ENCODE assay signal across 8 cellular contexts in the genomic region with DNA sequence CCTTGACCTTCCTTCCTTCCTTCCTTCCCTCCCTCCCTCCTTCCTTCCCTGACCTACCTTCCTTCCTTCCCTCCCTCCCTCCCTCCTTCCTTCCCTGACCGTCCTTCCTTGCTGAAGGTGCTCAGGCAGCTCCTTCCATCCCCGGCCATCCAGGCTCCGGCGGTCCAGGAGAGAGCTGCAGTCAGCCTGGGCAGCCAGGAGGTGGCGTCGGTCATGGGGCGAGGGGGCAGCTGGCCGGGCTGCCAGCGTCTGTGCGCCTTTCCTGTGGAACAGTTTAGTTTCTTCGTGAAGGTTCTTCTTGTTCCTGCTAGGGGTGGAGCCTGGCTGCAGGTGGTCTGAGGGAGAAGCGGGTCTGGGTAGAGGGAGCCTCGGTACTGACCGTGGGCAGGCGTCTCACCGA. TPM values are rescaled to one million over a fixed set of nuclear protein-coding genes. Genes with fewer than 3 reads are reported as not detected.
A peak's percentile ranks its signal among the peaks of the same experiment; 100 is the strongest.
DNase-seq lines count a peak whose midpoint lies in the region; ATAC-seq and TF ChIP-seq lines count a peak whose summit lies in the region.

No MANE protein-coding gene starts in this region.

- 20% methylated on average over 16 of the region's 16 CpGs for WGBS in liver

- peak; percentile 98 for ATAC-seq in HCT116
- ATAC-seq in naive thymus-derived CD4-positive, alpha-beta T cell = no peak
- no peak for ATAC-seq in HG03520 (IDR thresholded peaks at IDR 0.05; ENCODE audit: unreplicated experiment)

- H3K4me1 Mint-ChIP-seq in naive thymus-derived CD4-positive, alpha-beta T cell = peaks cover 0 to 4% (median 3%) of the 10 kb centered on the region in 7 donors
- H3K4me1 Mint-ChIP-seq in T-helper 2 cell treated with Interferon-gamma antibody and Interleukin-4, amounts not matched to agents 5 μg/mL and 100 μg/mL, for 36 hours (ENCODE audit: low read depth) = no peaks in the 10 kb centered on the region

- intact Hi-C loops in HCT116 (cut with micrococcal nuclease) = no loop called here
- intact Hi-C loops in naive thymus-derived CD4-positive, alpha-beta T cell (cut with micrococcal nuclease) = no loop called here

- no peaks in the 10 kb centered on the region for H3K79me2 ChIP-seq in HCT116 (ENCODE audit: insufficient read depth, low read length)

- no peaks in the 10 kb centered on the region for H3K9me2 ChIP-seq in HCT116 (ENCODE audit: insufficient read depth)

- H3K9ac ChIP-seq in HCT116 (ENCODE audit: low read length) (no peak overlapping the region), liver (ENCODE audit: low read depth in 1 of 2, low read length in 2 of 2) (no peak overlapping the region)

- no TSS peak for BruUV-seq in HCT116 (replicated peaks; lab: Mats Ljungman, UMichigan)

- H2AFZ ChIP-seq in HCT116 (ENCODE audit: low read depth, low read length, poor library complexity, severe bottlenecking) = no peak overlapping the region

- TF ChIP-seq RAD21 in HCT116 (IDR thresholded peaks at IDR 0.05; ENCODE audit: low read depth) = peak; percentile 62
- TF ChIP-seq RAD21 in liver (IDR thresholded peaks at IDR 0.05) = peak; percentile 58 to 76

- peaks cover 0 to 4% (median 0%) of the 10 kb centered on the region in 5 donors for H3K27me3 Mint-ChIP-seq in naive thymus-derived CD4-positive, alpha-beta T cell
- H3K27me3 Mint-ChIP-seq in T-helper 2 cell treated with Interferon-gamma antibody and Interleukin-4, amounts not matched to agents 5 μg/mL and 100 μg/mL, for 36 hours (ENCODE audit: low read depth) = peaks cover 3% of the 10 kb centered on the region

- H3K36me3 ChIP-seq in HCT116 (ENCODE audit: control insufficient read depth in 1 of 2, insufficient read depth in 2 of 2, low read length in 2 of 2) (no peaks in the 10 kb centered on the region), liver (ENCODE audit: control insufficient read depth in 4 of 4, insufficient read depth in 3 of 4, low read depth in 1 of 4, low read length in 3 of 4) (no peaks in the 10 kb centered on the region)
- no peaks in the 10 kb centered on the region for H3K36me3 ChIP-seq in naive thymus-derived CD4-positive, alpha-beta T cell (ENCODE audit: control insufficient read depth in 2 of 3, insufficient read depth in 3 of 3, low read length in 3 of 3)

- H3K4me2 ChIP-seq in HCT116 (ENCODE audit: low read length) = no peak overlapping the region

- H3K27me3 ChIP-seq in HCT116 (ENCODE audit: insufficient read depth, low read length) = peaks cover 14% of the 10 kb centered on the region; the same call in 1 of the 2 replicates
- H3K27me3 ChIP-seq in liver (ENCODE audit: control insufficient read depth in 4 of 4, insufficient read depth in 4 of 4, low read length in 3 of 4) = no peaks in the 10 kb centered on the region
- no peaks in the 10 kb centered on the region for H3K27me3 ChIP-seq in naive thymus-derived CD4-positive, alpha-beta T cell (ENCODE audit: control insufficient read depth in 2 of 2, insufficient read depth in 2 of 2, low read length in 2 of 2)

- TF ChIP-seq POLR2A in HCT116 (IDR thresholded peaks at IDR 0.05; ENCODE audit: borderline replicate concordance, extremely low read depth, insufficient read depth, insufficient read length) = no peak

- no peaks in the 10 kb centered on the region for H4K20me1 ChIP-seq in HCT116 (ENCODE audit: insufficient read depth)

- CTCF ChIA-PET in HCT116 (lab: Charles Lee) = interaction anchor here (0.6 to 1.3 kb wide), 9 partner anchors 8 to 954 kb away, joined by 3 to 9 read pairs (median 4); a partner anchor contains a TSS
- CTCF ChIA-PET in naive thymus-derived CD4-positive, alpha-beta T cell (lab: Charles Lee) = no interaction called here

- H3K27ac Mint-ChIP-seq in naive thymus-derived CD4-positive, alpha-beta T cell = no peak overlapping the region
- H3K27ac Mint-ChIP-seq in T-helper 2 cell treated with Interferon-gamma antibody and Interleukin-4, amounts not matched to agents 5 μg/mL and 100 μg/mL, for 36 hours = no peak overlapping the region

- no peak overlapping the region for H3K4me3 ChIP-seq in HCT116 (replicated peaks in 1 of 2; ENCODE audit: low read depth in 1 of 2, low read length in 2 of 2)
- H3K4me3 ChIP-seq in liver (ENCODE audit: low read depth in 1 of 3, low read length in 3 of 3) = no peak overlapping the region
- no peak overlapping the region for H3K4me3 ChIP-seq in naive thymus-derived CD4-positive, alpha-beta T cell (ENCODE audit: low read length)

- DNase-seq in COLO668 (lab: John Stamatoyannopoulos, UW; ENCODE audit: unreplicated experiment) = peak; percentile 65
- DNase-seq in HCT116 (ENCODE audit: low read depth, low spot score) = peak; percentile 29
- peak; percentile 33 to 49 for DNase-seq in activated T-cell treated with anti-CD3 and anti-CD28 coated beads, Interleukin-2, amount 50 U/mL, for 48 hours
- DNase-seq in midbrain (lab: John Stamatoyannopoulos, UW) = no peak
- no peak for DNase-seq in naive thymus-derived CD4-positive, alpha-beta T cell
- no peak for DNase-seq in T-helper 2 cell treated with Interferon-gamma antibody and Interleukin-4, amounts not matched to agents 5 μg/mL and 100 μg/mL, for 36 hours (ENCODE audit: low spot score)

- RAD21 ChIA-PET in HCT116 (lab: Charles Lee; ENCODE audit: low non-redundant PET in 1 of 2, low total read pairs in 2 of 2, uncharacterized antibody in 2 of 2, unreplicated experiment in 2 of 2) = no interaction called here

- TF ChIP-seq CTCF in HCT116 (IDR thresholded peaks at IDR 0.05 in 2 of 3, conservative IDR thresholded peaks at IDR 0.05 in 1 of 3; ENCODE audit: borderline replicate concordance in 1 of 3, insufficient read depth in 1 of 3, low read depth in 2 of 3, low read length in 2 of 3) = peak; percentile 63 to 87 (median 68); a peak in 5 of 6 replicates
- TF ChIP-seq CTCF in liver (IDR thresholded peaks at IDR 0.05; ENCODE audit: low read depth, low read length, missing input control) = peak; percentile 54

- H3K36me3 Mint-ChIP-seq in naive thymus-derived CD4-positive, alpha-beta T cell = no peaks in the 10 kb centered on the region
- H3K36me3 Mint-ChIP-seq in T-helper 2 cell treated with Interferon-gamma antibody and Interleukin-4, amounts not matched to agents 5 μg/mL and 100 μg/mL, for 36 hours (ENCODE audit: low read depth) = no peaks in the 10 kb centered on the region

- H3K9me3 ChIP-seq in HCT116 (ENCODE audit: control insufficient read depth in 1 of 2, insufficient read depth in 1 of 2, low read depth in 1 of 2, low read length in 2 of 2) (no peaks in the 10 kb centered on the region), liver (ENCODE audit: control insufficient read depth in 4 of 4, low read length in 3 of 4) (no peaks in the 10 kb centered on the region)
- no peaks in the 10 kb centered on the region for H3K9me3 ChIP-seq in naive thymus-derived CD4-positive, alpha-beta T cell (ENCODE audit: control insufficient read depth in 2 of 3, low read length in 3 of 3)

- POLR2A ChIA-PET in HCT116 (lab: Charles Lee) = interaction anchor here (0.9 kb wide), 1 partner anchor 55 kb away, joined by 3 read pairs; a partner anchor contains a TSS
- POLR2A ChIA-PET in naive thymus-derived CD4-positive, alpha-beta T cell (lab: Charles Lee) = no interaction called here

- no peak overlapping the region for H3K4me3 Mint-ChIP-seq in naive thymus-derived CD4-positive, alpha-beta T cell
- H3K4me3 Mint-ChIP-seq in T-helper 2 cell treated with Interferon-gamma antibody and Interleukin-4, amounts not matched to agents 5 μg/mL and 100 μg/mL, for 36 hours = no peak overlapping the region

- H3K27ac ChIP-seq in HCT116 (ENCODE audit: low read depth, low read length) = no peak overlapping the region
- H3K27ac ChIP-seq in liver (ENCODE audit: low read depth in 1 of 2, low read length in 2 of 2) = no peak overlapping the region
- H3K27ac ChIP-seq in naive thymus-derived CD4-positive, alpha-beta T cell (ENCODE audit: low read depth, low read length) = no peak overlapping the region

- peaks cover 0 to 2% (median 0%) of the 10 kb centered on the region in 11 donors for H3K9me3 Mint-ChIP-seq in naive thymus-derived CD4-positive, alpha-beta T cell
- H3K9me3 Mint-ChIP-seq in T-helper 2 cell treated with Interferon-gamma antibody and Interleukin-4, amounts not matched to agents 5 μg/mL and 100 μg/mL, for 36 hours = no peaks in the 10 kb centered on the region

- H3K4me1 ChIP-seq in HCT116 (ENCODE audit: control insufficient read depth in 1 of 2, insufficient read depth in 2 of 2, low read length in 2 of 2) (no peaks in the 10 kb centered on the region), liver (ENCODE audit: control insufficient read depth in 4 of 4, insufficient read depth in 4 of 4, low read length in 3 of 4) (no peaks in the 10 kb centered on the region)
- H3K4me1 ChIP-seq in naive thymus-derived CD4-positive, alpha-beta T cell (ENCODE audit: control insufficient read depth in 2 of 2, insufficient read depth in 2 of 2, low read length in 2 of 2) = peaks cover 0 to 4% of the 10 kb centered on the region in 2 donors

TF ChIP-seq in HCT116, 20 proteins besides CTCF, POLR2A, EP300 and RAD21 (continues in another document):
- no peak for TF ChIP-seq ELF1 (IDR thresholded peaks at IDR 0.05; ENCODE audit: borderline replicate concordance, low read depth)

RNA-seq across cellular contexts. Expression of a gene that starts 15.7 kb away (rescaled TPM):
- total RNA-seq in HCT116 (2021; ENCODE audit: unreplicated experiment) (4.2 TPM), liver (1 to 10 TPM in 1 of 2 donors, under 1 TPM in 1; 0.50 to 2.4 TPM)
- 4.7 and 5.5 TPM in 2 replicates for polyA plus RNA-seq in HCT116 (2012)
- under 1 TPM; 0.30 to 0.38 TPM for polyA plus RNA-seq in liver
- total RNA-seq in naive thymus-derived CD4-positive, alpha-beta T cell = 10 to 100 TPM in 3 of 5 experiments, 1 to 10 TPM in 2; 7.1 to 19.0 (median 10.2) TPM
- polyA plus RNA-seq in naive thymus-derived CD4-positive, alpha-beta T cell = 1 to 10 TPM in 1 of 2 donors, under 1 TPM in 1; 0.20 to 1.0 TPM

RNA-seq across cellular contexts. Expression of a gene that starts 41.7 kb away (rescaled TPM):
- not detected for total RNA-seq in HCT116 (2021; ENCODE audit: unreplicated experiment)
- polyA plus RNA-seq in HCT116 (2012) = not detected in 2 replicates
- not detected for total RNA-seq in liver
- not detected for polyA plus RNA-seq in liver
- not detected for total RNA-seq in naive thymus-derived CD4-positive, alpha-beta T cell
- not detected for polyA plus RNA-seq in naive thymus-derived CD4-positive, alpha-beta T cell

RNA-seq across cellular contexts. Expression of a gene that starts 50.7 kb away (rescaled TPM):
- total RNA-seq in HCT116 (2021; ENCODE audit: unreplicated experiment) = not detected
- not detected in 2 replicates for polyA plus RNA-seq in HCT116 (2012)
- not detected for total RNA-seq in liver
- not detected for polyA plus RNA-seq in liver
- not detected for total RNA-seq in naive thymus-derived CD4-positive, alpha-beta T cell
- not detected for polyA plus RNA-seq in naive thymus-derived CD4-positive, alpha-beta T cell

RNA-seq across cellular contexts. Expression of a gene that starts 54.4 kb away (rescaled TPM):
- total RNA-seq in HCT116 (2021; ENCODE audit: unreplicated experiment) = 40.7 TPM
- 22.2 and 24.0 TPM in 2 replicates for polyA plus RNA-seq in HCT116 (2012)
- total RNA-seq in liver = 10 to 100 TPM in 1 of 2 donors, 1 to 10 TPM in 1; 5.3 to 11.3 TPM
- polyA plus RNA-seq in liver = 1 to 10 TPM; 4.8 to 7.6 TPM
- 10 to 100 TPM; 54.1 to 74.8 (median 64.5) TPM for total RNA-seq in naive thymus-derived CD4-positive, alpha-beta T cell
- polyA plus RNA-seq in naive thymus-derived CD4-positive, alpha-beta T cell = 10 to 100 TPM in 1 of 2 donors, 1 to 10 TPM in 1; 8.4 to 14.1 TPM

Comparison
In these comparisons a context has a peak if more than half of its experiments do, and no peak if none do; other contexts are left out.
1. DNase-seq: peak in COLO668 (single experiment), HCT116 (single experiment) and activated T-cell treated with anti-CD3 and anti-CD28 coated beads, Interleukin-2, amount 50 U/mL, for 48 hours (2 of 2); none in midbrain (single experiment), naive thymus-derived CD4-positive, alpha-beta T cell (0 of 9) and T-helper 2 cell treated with Interferon-gamma antibody and Interleukin-4, amounts not matched to agents 5 μg/mL and 100 μg/mL, for 36 hours (single experiment).